Comparison of ENCODE assay signal across 8 cellular contexts in genomic region chr19:52922841-52923781, GRCh38. TPM values are rescaled to one million over a fixed set of nuclear protein-coding genes. Genes with fewer than 3 reads are reported as not detected.
DNase-seq lines count a peak whose midpoint lies in the region; ATAC-seq and TF ChIP-seq lines count a peak whose summit lies in the region.

TSS of gene ZNF888 (minus strand) at chr19:52923428. CDS start at chr19:52917873, 5,555 bp downstream.

- intact Hi-C loops in left lung (cut with DNase I) = no loop called here

- no peaks in the 10 kb centered on the region for H3K9me3 ChIP-seq in left lung

- no peak for TF ChIP-seq CTCF in left lung (IDR thresholded peaks at IDR 0.05)

- H3K27me3 ChIP-seq in left lung = no peaks in the 10 kb centered on the region

- peak; percentile 12 for DNase-seq in SKM-1 treated with dmso at 0.1 percent for 144 hours (lab: John Stamatoyannopoulos, UW; ENCODE audit: unreplicated experiment)
- DNase-seq in SKM-1 (lab: John Stamatoyannopoulos, UW; ENCODE audit: unreplicated experiment) = no peak
- peak; percentile 75 for DNase-seq in NCI-H226
- DNase-seq in activated CD4-positive, alpha-beta T cell treated with anti-CD3 and anti-CD28 coated beads, Interleukin-2, amount 50 U/mL, for 1 hour = peak; percentile 76
- peak; percentile 23 for DNase-seq in cortex of kidney (lab: John Stamatoyannopoulos, UW)
- peak; percentile 93 to 98 for DNase-seq in left lung
- DNase-seq in stimulated activated CD4-positive, alpha-beta T cell treated with anti-CD3 and anti-CD28 coated beads, Interleukin-2, amount 100 ng/mL, for 4 hours (ENCODE audit: low read depth) = peak; percentile 77

- ATAC-seq in HG03066 (IDR thresholded peaks at IDR 0.05; ENCODE audit: low read depth, unreplicated experiment) (peak; percentile 88), left lung (peak; percentile 100)

- peaks cover 5 to 16% of the 10 kb centered on the region in 2 donors for H3K4me1 ChIP-seq in left lung

- peak within 1 kb of the TSS; percentile 86 for H3K27ac ChIP-seq in left lung

- peaks cover 0 to 6% of the 10 kb centered on the region in 2 donors for H3K36me3 ChIP-seq in left lung

- peak within 1 kb of the TSS; percentile 50 to 54 for H3K4me3 ChIP-seq in left lung

RNA-seq across cellular contexts. Expression of gene ZNF888, which starts in this region (rescaled TPM):
- total RNA-seq in left lung = 1 to 10 TPM; 5.7 to 8.0 TPM
